In genomic region chr1:66294692-66295384, GRCh38 we compare ENCODE assay signal across 11 cellular contexts.
A peak's percentile ranks its signal among the peaks of the same experiment; 100 is the strongest.
DNase-seq lines count a peak whose midpoint lies in the region; ATAC-seq and TF ChIP-seq lines count a peak whose summit lies in the region.
"Had no signal": no experiment of that assay in that cellular context is flagged by ENCODE, and none has a peak within 500 bp of the region (broad histone marks: within the 10 kb centered on the region; RNA-seq: fewer than 3 reads in every experiment).

No MANE protein-coding gene starts in this region.

- H3K9me3 ChIP-seq in left ventricle myocardium inferior (replicated peaks) (no peaks in the 10 kb centered on the region), transverse colon (no peaks in the 10 kb centered on the region)
- H3K9me3 ChIP-seq: neutrophil, SJSA1 had no signal

- TF ChIP-seq EP300 in transverse colon (IDR thresholded peaks at IDR 0.05; ENCODE audit: low read depth), result no peak

- H3K4me3 ChIP-seq in left ventricle myocardium inferior, result no peak overlapping the region
- no peak overlapping the region for H3K4me3 ChIP-seq in transverse colon
- H3K4me3 ChIP-seq: SJSA1 had no signal

- ATAC-seq in activated CD8-positive, alpha-beta memory T cell treated with anti-CD3 and anti-CD28 coated beads, Interleukin-2, amount 10 ng/mL, durations not matched to agents 7 days and 5 days, result peak; percentile 64
- no peak for ATAC-seq in GM21526 (IDR thresholded peaks at IDR 0.05; ENCODE audit: low FRiP score, unreplicated experiment)

- no peaks in the 10 kb centered on the region for H3K36me3 ChIP-seq in left ventricle myocardium inferior
- no peaks in the 10 kb centered on the region for H3K36me3 ChIP-seq in transverse colon
- H3K36me3 ChIP-seq: neutrophil, SJSA1 had no signal

- in situ Hi-C loops in transverse colon (cut with MboI; ENCODE audit: low pct_ligation_motif_present in 1 of 4, low pct_unique_long_range_greater_than_20kb in 1 of 4, low sequenced_read_pairs in 3 of 4), result no loop called here

- H3K27ac ChIP-seq in left ventricle myocardium inferior (replicated peaks) (peak overlapping the region; percentile 11), transverse colon (peak overlapping the region in 3 of 4 donors; percentile 10 to 46 (median 18))
- H3K27ac ChIP-seq: neutrophil, SJSA1 had no signal

- no peaks in the 10 kb centered on the region for H3K9me3 Mint-ChIP-seq in activated CD8-positive, alpha-beta memory T cell treated with anti-CD3 and anti-CD28 coated beads, Interleukin-2, amount 10 ng/mL, durations not matched to agents 7 days and 5 days (ENCODE audit: low read depth)

- H3K4me3 Mint-ChIP-seq in activated CD8-positive, alpha-beta memory T cell treated with anti-CD3 and anti-CD28 coated beads, Interleukin-2, amount 10 ng/mL, durations not matched to agents 7 days and 5 days, result no peak overlapping the region

- no peak for TF ChIP-seq POLR2A in transverse colon (IDR thresholded peaks at IDR 0.05)

- TF ChIP-seq CTCF in left ventricle myocardium inferior (IDR thresholded peaks at IDR 0.05; ENCODE audit: borderline replicate concordance) (no peak), transverse colon (IDR thresholded peaks at IDR 0.05) (no peak)

- peaks cover 16% of the 10 kb centered on the region for H3K4me1 ChIP-seq in left ventricle myocardium inferior
- peaks cover 0 to 15% (median 4%) of the 10 kb centered on the region in 4 donors for H3K4me1 ChIP-seq in transverse colon

- no peak for DNase-seq in activated CD8-positive, alpha-beta memory T cell treated with anti-CD3 and anti-CD28 coated beads, Interleukin-2, amount 10 ng/mL, durations not matched to agents 7 days and 5 days
- DNase-seq in activated CD8-positive, alpha-beta memory T cell treated with anti-CD3 and anti-CD28 coated beads, Interleukin-2, amount 50 U/mL, for 4 hours, result no peak
- DNase-seq in amniotic epithelial cell (ENCODE audit: low read depth), result peak; percentile 79
- no peak for DNase-seq in left ventricle myocardium inferior
- DNase-seq in transverse colon, result no peak
- DNase-seq in occipital lobe (lab: John Stamatoyannopoulos, UW), result no peak
- no peak for DNase-seq in activated CD4-positive, CD25-positive, alpha-beta regulatory T cell treated with anti-CD3 and anti-CD28 coated beads, Interleukin-2, amount 50 U/mL, for 72 hours
- DNase-seq: Kasumi-1 had no signal

- 67 to 68% methylated on average over 2 of the region's 2 CpGs for WGBS in transverse colon (ENCODE audit: low coverage in 1 of 2), 2 donors

- H3K27ac Mint-ChIP-seq in activated CD8-positive, alpha-beta memory T cell treated with anti-CD3 and anti-CD28 coated beads, Interleukin-2, amount 10 ng/mL, durations not matched to agents 7 days and 5 days, result no peak overlapping the region

- H3K27me3 ChIP-seq in left ventricle myocardium inferior (ENCODE audit: low read depth) (no peaks in the 10 kb centered on the region), transverse colon (no peaks in the 10 kb centered on the region)
- H3K27me3 ChIP-seq: neutrophil, SJSA1 had no signal

- intact Hi-C loops in left ventricle myocardium inferior (cut with micrococcal nuclease), result no loop called here
- intact Hi-C loops in transverse colon (cut with DNase I; ENCODE audit: low total_unique reads), result no loop called here

- H3K4me1 Mint-ChIP-seq in activated CD8-positive, alpha-beta memory T cell treated with anti-CD3 and anti-CD28 coated beads, Interleukin-2, amount 10 ng/mL, durations not matched to agents 7 days and 5 days, result peaks cover 28% of the 10 kb centered on the region

- H3K36me3 Mint-ChIP-seq in activated CD8-positive, alpha-beta memory T cell treated with anti-CD3 and anti-CD28 coated beads, Interleukin-2, amount 10 ng/mL, durations not matched to agents 7 days and 5 days, result peaks cover 4% of the 10 kb centered on the region

- CTCF ChIA-PET in activated CD8-positive, alpha-beta memory T cell treated with anti-CD3 and anti-CD28 coated beads, Interleukin-2, amount 10 ng/mL, durations not matched to agents 7 days and 5 days (lab: Charles Lee), result interaction anchor here (0.9 to 1.6 kb wide), 4 partner anchors 13 to 70 kb away, joined by 3 to 4 read pairs (median 3); no protein-coding TSS in a partner anchor

- no peaks in the 10 kb centered on the region for H3K27me3 Mint-ChIP-seq in activated CD8-positive, alpha-beta memory T cell treated with anti-CD3 and anti-CD28 coated beads, Interleukin-2, amount 10 ng/mL, durations not matched to agents 7 days and 5 days
